31 cellular contexts compared by ENCODE assay signal in the genomic region with DNA sequence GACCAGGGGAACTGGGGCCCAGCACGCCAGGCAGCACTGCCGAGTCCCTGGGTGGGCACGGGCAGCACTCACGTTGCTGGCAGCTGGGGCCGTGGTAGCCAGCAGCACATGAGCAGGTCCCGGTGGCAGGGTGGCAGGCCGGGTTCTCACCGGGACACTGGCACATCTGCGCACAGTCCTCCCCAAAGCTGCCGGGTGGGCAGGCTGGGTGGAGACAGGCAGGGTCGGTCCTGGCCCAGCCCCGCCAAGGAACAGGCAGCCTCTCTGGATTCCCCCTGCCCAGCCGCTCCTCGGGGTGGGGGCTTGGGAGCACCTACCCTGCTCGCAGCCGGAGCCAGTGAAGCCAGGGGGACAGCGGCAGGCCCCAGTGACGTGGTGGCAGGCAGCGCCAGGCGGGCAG. TPM values are rescaled to one million over a fixed set of nuclear protein-coding genes. Genes with fewer than 3 reads are reported as not detected.
"Had no signal": no experiment of that assay in that cellular context is flagged by ENCODE, and none has a peak within 500 bp of the region (broad histone marks: within the 10 kb centered on the region; RNA-seq: fewer than 3 reads in every experiment).

No MANE protein-coding gene starts in this region.

- FAIRE-seq: astrocyte, TTC549 had no signal

- ATAC-seq: activated CD8-positive, alpha-beta T cell treated with anti-CD3 and anti-CD28 coated beads for 36 hours; activated naive CD8-positive, alpha-beta T cell treated with anti-CD3 and anti-CD28 coated beads, Interleukin-2, amount 50 U/mL, for 24 hours; body of pancreas had no signal

- H3K4me1 ChIP-seq: body of pancreas, breast epithelium had no signal

- H3K36me3 ChIP-seq: brain microvascular endothelial cell, breast epithelium had no signal

- H3K9me3 ChIP-seq: body of pancreas, breast epithelium had no signal

- H3K4me3 ChIP-seq: body of pancreas, breast epithelium had no signal

- DNase-seq: activated B cell treated with CpG ODN at 0.5 μM for 24 hours; activated CD4-positive, alpha-beta memory T cell treated with anti-CD3 and anti-CD28 coated beads for 36 hours; activated CD4-positive, alpha-beta T cell treated with anti-CD3 and anti-CD28 coated beads for 4 hours; activated CD4-positive, alpha-beta T cell treated with anti-CD3 and anti-CD28 coated beads, Interleukin-2, amount 10 ng/mL, durations not matched to agents 24 days and 14 days; activated CD4-positive, alpha-beta T cell treated with anti-CD3 and anti-CD28 coated beads, Interleukin-2, amount 50 U/mL, for 1 hour; activated CD4-positive, alpha-beta T cell treated with anti-CD3 and anti-CD28 coated beads, Interleukin-2, amount 50 U/mL, for 4 hours; activated CD4-positive, CD25-positive, alpha-beta regulatory T cell treated with anti-CD3 and anti-CD28 coated beads, Interleukin-2, amount 50 U/mL, for 72 hours; activated CD8-positive, alpha-beta memory T cell treated with anti-CD3 and anti-CD28 coated beads, Interleukin-2, amount 50 U/mL, for 4 hours; activated CD8-positive, alpha-beta T cell treated with anti-CD3 and anti-CD28 coated beads for 36 hours; activated effector memory CD4-positive, alpha-beta T cell treated with Interleukin-2 at 50 U/mL for 16 hours; activated gamma-delta T cell; activated naive CD4-positive, alpha-beta T cell treated with anti-CD3 and anti-CD28 coated beads, Interleukin-2, amount 10 ng/mL, durations not matched to agents 7 days and 5 days; activated naive CD4-positive, alpha-beta T cell treated with Interleukin-2 at 50 U/mL for 16 hours; activated naive CD8-positive, alpha-beta T cell treated with anti-CD3 and anti-CD28 coated beads, Interleukin-2, amount 10 ng/mL, durations not matched to agents 7 days and 5 days; activated naive CD8-positive, alpha-beta T cell treated with anti-CD3 and anti-CD28 coated beads, Interleukin-2, amount 50 U/mL, for 24 hours; activated T-cell treated with anti-CD3 and anti-CD28 coated beads for 4 hours; activated T-cell treated with anti-CD3 and anti-CD28 coated beads, Interleukin-2, amount 50 U/mL, for 24 hours; activated T-cell treated with anti-CD3 and anti-CD28 coated beads, Interleukin-2, amount 50 U/mL, for 48 hours; amygdala; anterior cingulate cortex; body of pancreas; brain microvascular endothelial cell; central memory CD4-positive, alpha-beta T cell; T-helper 1 cell; T-helper 2 cell; T-helper 9 cell had no signal

- H3K27ac ChIP-seq: body of pancreas, brain microvascular endothelial cell, breast epithelium, VCaP had no signal

- H3K27me3 ChIP-seq: body of pancreas, brain microvascular endothelial cell, breast epithelium had no signal

RNA-seq across cellular contexts. Expression of a gene that starts 42.5 kb away (rescaled TPM):
- total RNA-seq: activated B cell treated with CpG ODN at 0.5 μM for 24 hours; activated CD4-positive, alpha-beta T cell treated with anti-CD3 and anti-CD28 coated beads, Interleukin-2, amount 10 ng/mL, durations not matched to agents 24 days and 14 days; activated CD8-positive, alpha-beta T cell treated with anti-CD3 and anti-CD28 coated beads for 36 hours; activated naive CD8-positive, alpha-beta T cell treated with anti-CD3 and anti-CD28 coated beads, Interleukin-2, amount 10 ng/mL, durations not matched to agents 7 days and 5 days; activated T-helper 2 cell treated with anti-CD3 and anti-CD28 coated beads, Interferon-gamma antibody, Interleukin-2, Interleukin-4, amounts not matched to agents 10 μg/mL and 5 μg/mL and 100 μg/mL, durations not matched to agents 14 hours and 24 hours and 36 hours had no signal
